ENCODE assay signal across 26 cellular contexts in genomic region chrX:124680287-124680686, GRCh38.
"Had no signal": no experiment of that assay in that cellular context is flagged by ENCODE, and none has a peak within 500 bp of the region (broad histone marks: within the 10 kb centered on the region; RNA-seq: fewer than 3 reads in every experiment).

No MANE protein-coding gene starts in this region.

- H3K9me3 Mint-ChIP-seq: effector memory CD8-positive, alpha-beta T cell had no signal

- H3K36me3 ChIP-seq: colonic mucosa, esophagus muscularis mucosa, gastroesophageal sphincter, heart left ventricle, left lung, lower lobe of right lung had no signal

- H2AFZ ChIP-seq: hepatocyte had no signal

- H3K4me2 ChIP-seq: hepatocyte had no signal

- H3K27ac ChIP-seq: colonic mucosa, esophagus muscularis mucosa, foreskin keratinocyte, gastroesophageal sphincter, heart left ventricle, hepatocyte, left lung, lower lobe of right lung had no signal

- DNase-seq: colonic mucosa; cortex of kidney; effector CD8-positive, alpha-beta T cell; effector memory CD8-positive, alpha-beta T cell; endodermal cell; foreskin keratinocyte; heart left ventricle; hypothalamus; immature natural killer cell; islet precursor cell; kidney; kidney glomerular epithelial cell; left colon; left lung; left ventricle myocardium superior; lower lobe of right lung; mesenchymal stem cell; mucosa of descending colon; naive B cell; naive thymus-derived CD8-positive, alpha-beta T cell had no signal

- H3K4me1 Mint-ChIP-seq: endodermal cell; immature natural killer cell; naive B cell; naive thymus-derived CD8-positive, alpha-beta T cell had no signal

- ATAC-seq: effector memory CD8-positive, alpha-beta T cell; foreskin keratinocyte; gastroesophageal sphincter; heart left ventricle; left colon; left lung; left ventricle myocardium superior; lower lobe of right lung; mucosa of descending colon; naive thymus-derived CD8-positive, alpha-beta T cell had no signal

- H3K27ac Mint-ChIP-seq: dendritic cell treated with granulocyte-macrophage colony-stimulating factor and Interleukin-4, amounts not matched to agents 40 ng/mL and 50 ng/mL, for 4 days; effector memory CD8-positive, alpha-beta T cell; endodermal cell; immature natural killer cell; mesothelial cell of epicardium; naive B cell; naive thymus-derived CD8-positive, alpha-beta T cell had no signal

- H3K4me3 ChIP-seq: colonic mucosa, esophagus muscularis mucosa, gastroesophageal sphincter, heart left ventricle, hepatocyte, left lung, lower lobe of right lung, mucosa of descending colon had no signal

- H3K79me2 ChIP-seq: hepatocyte had no signal

- H3K27me3 Mint-ChIP-seq: dendritic cell treated with granulocyte-macrophage colony-stimulating factor and Interleukin-4, amounts not matched to agents 40 ng/mL and 50 ng/mL, for 4 days; effector memory CD8-positive, alpha-beta T cell; naive B cell; naive thymus-derived CD8-positive, alpha-beta T cell had no signal

- H3K4me1 ChIP-seq: colonic mucosa, esophagus muscularis mucosa, foreskin keratinocyte, gastroesophageal sphincter, heart left ventricle, left lung, lower lobe of right lung had no signal

- H3K4me3 Mint-ChIP-seq: dendritic cell treated with granulocyte-macrophage colony-stimulating factor and Interleukin-4, amounts not matched to agents 40 ng/mL and 50 ng/mL, for 4 days; effector memory CD8-positive, alpha-beta T cell; endodermal cell; immature natural killer cell; mesothelial cell of epicardium; naive B cell; naive thymus-derived CD8-positive, alpha-beta T cell had no signal

- H3K9me3 ChIP-seq: colonic mucosa, esophagus muscularis mucosa, gastroesophageal sphincter, lower lobe of right lung, mucosa of descending colon had no signal

- H3K27me3 ChIP-seq: colonic mucosa, esophagus muscularis mucosa, foreskin keratinocyte, gastroesophageal sphincter, heart left ventricle, hepatocyte, left lung had no signal

- H3K36me3 Mint-ChIP-seq: mesothelial cell of epicardium, naive B cell had no signal

- FAIRE-seq: frontal cortex had no signal
